Comparison of ENCODE assay signal across 28 cellular contexts in the genomic region with DNA sequence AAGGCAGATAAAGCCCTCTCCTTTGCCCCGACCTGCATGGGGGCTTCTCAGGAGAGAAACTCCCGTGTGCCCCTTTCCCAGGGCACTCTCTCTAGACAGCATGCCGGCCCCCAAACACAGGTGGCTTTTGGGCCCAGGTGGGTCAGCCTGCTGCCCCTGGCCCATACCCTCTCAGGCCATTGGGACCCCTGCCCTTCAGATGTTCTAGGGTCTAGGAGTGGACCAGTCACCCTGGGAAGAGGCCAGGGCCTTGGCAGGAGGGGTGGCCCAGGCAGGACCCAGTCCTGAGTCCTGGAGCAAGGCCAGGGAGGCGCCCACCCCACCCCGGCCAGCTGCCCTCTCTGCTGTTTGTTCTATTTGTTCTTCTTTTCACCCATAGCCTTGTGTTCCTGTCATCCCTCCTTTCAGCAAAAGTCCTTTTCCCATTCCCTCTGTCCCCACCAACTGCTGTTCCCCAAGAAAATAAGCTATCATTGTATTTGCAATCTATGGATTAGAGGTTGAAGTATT.
"Had no signal": no experiment of that assay in that cellular context is flagged by ENCODE, and none has a peak within 500 bp of the region (broad histone marks: within the 10 kb centered on the region; RNA-seq: fewer than 3 reads in every experiment).

No MANE protein-coding gene starts in this region.

- ATAC-seq: activated CD4-positive, alpha-beta T cell treated with anti-CD3 and anti-CD28 coated beads for 36 hours; activated T-cell treated with anti-CD3 and anti-CD28 coated beads, Interleukin-2, amount 50 U/mL, for 4 hours; activated T-helper 17 cell treated with anti-CD3 and anti-CD28 coated beads, Interleukin-2, amount 50 U/mL, for 72 hours; esophagus mucosa had no signal

- H3K27me3 ChIP-seq: brain microvascular endothelial cell, dorsolateral prefrontal cortex had no signal

- H3K27me3 Mint-ChIP-seq: activated CD4-positive, alpha-beta memory T cell treated with anti-CD3 and anti-CD28 coated beads, Interleukin-2, amount 10 ng/mL, durations not matched to agents 7 days and 5 days; activated CD4-positive, alpha-beta T cell treated with anti-CD3 and anti-CD28 coated beads for 36 hours; activated CD4-positive, alpha-beta T cell treated with anti-CD3 and anti-CD28 coated beads, Interleukin-2, amount 10 ng/mL, durations not matched to agents 7 days and 5 days; activated naive CD8-positive, alpha-beta T cell; activated T-helper 17 cell treated with anti-CD3 and anti-CD28 coated beads, Interleukin-2, amount 50 U/mL, for 72 hours; central memory CD8-positive, alpha-beta T cell; dendritic cell treated with granulocyte-macrophage colony-stimulating factor and Interleukin-4, amounts not matched to agents 40 ng/mL and 50 ng/mL, for 4 days had no signal

- H3K27ac ChIP-seq: brain microvascular endothelial cell, coronary artery had no signal

- H3K27ac Mint-ChIP-seq: activated CD4-positive, alpha-beta memory T cell treated with anti-CD3 and anti-CD28 coated beads, Interleukin-2, amount 10 ng/mL, durations not matched to agents 7 days and 5 days; activated CD4-positive, alpha-beta T cell treated with anti-CD3 and anti-CD28 coated beads for 36 hours; activated CD4-positive, alpha-beta T cell treated with anti-CD3 and anti-CD28 coated beads, Interleukin-2, amount 10 ng/mL, durations not matched to agents 7 days and 5 days; activated naive CD8-positive, alpha-beta T cell; activated T-helper 17 cell treated with anti-CD3 and anti-CD28 coated beads, Interleukin-2, amount 50 U/mL, for 72 hours; dendritic cell treated with granulocyte-macrophage colony-stimulating factor and Interleukin-4, amounts not matched to agents 40 ng/mL and 50 ng/mL, for 4 days; endodermal cell had no signal

- DNase-seq: activated CD4-positive, alpha-beta memory T cell treated with anti-CD3 and anti-CD28 coated beads, Interleukin-2, amount 10 ng/mL, durations not matched to agents 7 days and 5 days; activated CD4-positive, alpha-beta T cell treated with anti-CD3 and anti-CD28 coated beads for 36 hours; activated CD4-positive, alpha-beta T cell treated with anti-CD3 and anti-CD28 coated beads, Interleukin-2, amount 10 ng/mL, durations not matched to agents 7 days and 5 days; activated CD4-positive, alpha-beta T cell treated with anti-CD3 and anti-CD28 coated beads, Interleukin-2, amount 50 U/mL, for 4 hours; activated CD4-positive, CD25-positive, alpha-beta regulatory T cell; activated CD4-positive, CD25-positive, alpha-beta regulatory T cell treated with anti-CD3 and anti-CD28 coated beads, Interleukin-2, amount 50 U/mL, for 72 hours; activated effector memory CD4-positive, alpha-beta T cell treated with Interleukin-2 at 50 U/mL for 16 hours; activated gamma-delta T cell treated with Interleukin-2 at 50 U/mL for 16 hours; activated naive CD4-positive, alpha-beta T cell treated with anti-CD3 and anti-CD28 coated beads, Interleukin-2, amount 50 U/mL, for 16 hours; activated naive CD4-positive, alpha-beta T cell treated with Interleukin-2 at 50 U/mL for 16 hours; activated T-cell treated with anti-CD3 and anti-CD28 coated beads, Interleukin-2, amount 50 U/mL, for 4 hours; amniotic stem cell; anterior cingulate cortex; brain microvascular endothelial cell; dorsolateral prefrontal cortex; effector memory CD4-positive, alpha-beta T cell; foreskin fibroblast; T-helper 2 cell had no signal

- H3K9me3 Mint-ChIP-seq: activated CD4-positive, alpha-beta memory T cell treated with anti-CD3 and anti-CD28 coated beads, Interleukin-2, amount 10 ng/mL, durations not matched to agents 7 days and 5 days; activated CD4-positive, alpha-beta T cell treated with anti-CD3 and anti-CD28 coated beads, Interleukin-2, amount 10 ng/mL, durations not matched to agents 7 days and 5 days; activated T-cell treated with anti-CD3 and anti-CD28 coated beads, Interleukin-2, amount 50 U/mL, for 4 hours; activated T-helper 17 cell treated with anti-CD3 and anti-CD28 coated beads, Interleukin-2, amount 50 U/mL, for 72 hours; central memory CD8-positive, alpha-beta T cell; dendritic cell treated with granulocyte-macrophage colony-stimulating factor and Interleukin-4, amounts not matched to agents 40 ng/mL and 50 ng/mL, for 4 days; endodermal cell had no signal

- H3K36me3 Mint-ChIP-seq: activated naive CD8-positive, alpha-beta T cell had no signal

- FAIRE-seq: astrocyte, bronchial epithelial cell, frontal cortex had no signal

- H3K4me1 Mint-ChIP-seq: activated T-helper 17 cell treated with anti-CD3 and anti-CD28 coated beads, Interleukin-2, amount 50 U/mL, for 72 hours had no signal

- H3K4me3 ChIP-seq: coronary artery, dorsolateral prefrontal cortex had no signal

- H3K4me3 Mint-ChIP-seq: activated CD4-positive, alpha-beta memory T cell treated with anti-CD3 and anti-CD28 coated beads, Interleukin-2, amount 10 ng/mL, durations not matched to agents 7 days and 5 days; activated CD4-positive, alpha-beta T cell treated with anti-CD3 and anti-CD28 coated beads for 36 hours; activated CD4-positive, alpha-beta T cell treated with anti-CD3 and anti-CD28 coated beads, Interleukin-2, amount 10 ng/mL, durations not matched to agents 7 days and 5 days; activated naive CD8-positive, alpha-beta T cell; activated T-cell treated with anti-CD3 and anti-CD28 coated beads, Interleukin-2, amount 50 U/mL, for 4 hours; activated T-helper 17 cell treated with anti-CD3 and anti-CD28 coated beads, Interleukin-2, amount 50 U/mL, for 72 hours; central memory CD8-positive, alpha-beta T cell; dendritic cell treated with granulocyte-macrophage colony-stimulating factor and Interleukin-4, amounts not matched to agents 40 ng/mL and 50 ng/mL, for 4 days; endodermal cell had no signal
